In the genomic region with DNA sequence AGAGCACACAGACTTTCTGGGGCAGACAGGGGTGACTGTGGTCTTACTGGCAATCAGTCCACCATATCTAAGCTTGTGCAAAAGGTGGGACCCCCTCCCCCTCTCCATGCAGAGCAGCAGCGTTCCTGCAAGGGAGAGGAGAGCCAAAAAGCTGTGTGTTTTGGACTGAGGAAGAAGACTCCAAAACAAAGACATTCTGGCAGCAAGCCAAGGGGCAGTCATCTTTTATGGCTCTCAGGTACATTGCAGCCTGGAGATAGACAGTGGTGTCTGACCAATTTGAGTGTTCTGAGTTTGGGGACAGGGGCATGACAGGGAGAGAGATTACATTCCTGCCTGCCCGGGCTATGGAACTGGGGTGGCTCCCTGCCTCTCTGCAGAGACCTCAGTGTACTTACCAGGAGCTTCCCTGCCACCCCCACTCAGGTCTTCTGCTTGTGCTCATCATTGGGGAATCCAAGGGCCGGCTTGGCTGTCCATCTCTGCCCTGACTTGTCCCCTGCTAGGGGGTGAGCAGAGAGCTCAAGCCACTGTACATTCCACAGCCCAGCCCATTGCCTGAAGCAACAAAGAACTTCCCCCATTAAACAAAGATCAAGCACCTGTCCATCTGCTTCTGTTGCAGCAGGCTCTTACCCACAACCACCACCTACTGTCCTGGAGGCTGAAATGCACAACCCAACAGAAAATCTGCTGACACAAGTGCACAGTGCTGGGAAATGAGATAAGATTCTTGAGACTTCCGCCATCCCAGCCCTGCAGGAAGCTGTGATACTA, we compare ENCODE assay signal across 1 cellular context.
TF ChIP-seq lines count a peak whose summit lies in the region.

No MANE protein-coding gene starts in this region.

TF ChIP-seq in HepG2, 621 proteins besides CTCF, POLR2A, EP300 and RAD21 (continued from another document):
- TF ChIP-seq, protein P1, sequence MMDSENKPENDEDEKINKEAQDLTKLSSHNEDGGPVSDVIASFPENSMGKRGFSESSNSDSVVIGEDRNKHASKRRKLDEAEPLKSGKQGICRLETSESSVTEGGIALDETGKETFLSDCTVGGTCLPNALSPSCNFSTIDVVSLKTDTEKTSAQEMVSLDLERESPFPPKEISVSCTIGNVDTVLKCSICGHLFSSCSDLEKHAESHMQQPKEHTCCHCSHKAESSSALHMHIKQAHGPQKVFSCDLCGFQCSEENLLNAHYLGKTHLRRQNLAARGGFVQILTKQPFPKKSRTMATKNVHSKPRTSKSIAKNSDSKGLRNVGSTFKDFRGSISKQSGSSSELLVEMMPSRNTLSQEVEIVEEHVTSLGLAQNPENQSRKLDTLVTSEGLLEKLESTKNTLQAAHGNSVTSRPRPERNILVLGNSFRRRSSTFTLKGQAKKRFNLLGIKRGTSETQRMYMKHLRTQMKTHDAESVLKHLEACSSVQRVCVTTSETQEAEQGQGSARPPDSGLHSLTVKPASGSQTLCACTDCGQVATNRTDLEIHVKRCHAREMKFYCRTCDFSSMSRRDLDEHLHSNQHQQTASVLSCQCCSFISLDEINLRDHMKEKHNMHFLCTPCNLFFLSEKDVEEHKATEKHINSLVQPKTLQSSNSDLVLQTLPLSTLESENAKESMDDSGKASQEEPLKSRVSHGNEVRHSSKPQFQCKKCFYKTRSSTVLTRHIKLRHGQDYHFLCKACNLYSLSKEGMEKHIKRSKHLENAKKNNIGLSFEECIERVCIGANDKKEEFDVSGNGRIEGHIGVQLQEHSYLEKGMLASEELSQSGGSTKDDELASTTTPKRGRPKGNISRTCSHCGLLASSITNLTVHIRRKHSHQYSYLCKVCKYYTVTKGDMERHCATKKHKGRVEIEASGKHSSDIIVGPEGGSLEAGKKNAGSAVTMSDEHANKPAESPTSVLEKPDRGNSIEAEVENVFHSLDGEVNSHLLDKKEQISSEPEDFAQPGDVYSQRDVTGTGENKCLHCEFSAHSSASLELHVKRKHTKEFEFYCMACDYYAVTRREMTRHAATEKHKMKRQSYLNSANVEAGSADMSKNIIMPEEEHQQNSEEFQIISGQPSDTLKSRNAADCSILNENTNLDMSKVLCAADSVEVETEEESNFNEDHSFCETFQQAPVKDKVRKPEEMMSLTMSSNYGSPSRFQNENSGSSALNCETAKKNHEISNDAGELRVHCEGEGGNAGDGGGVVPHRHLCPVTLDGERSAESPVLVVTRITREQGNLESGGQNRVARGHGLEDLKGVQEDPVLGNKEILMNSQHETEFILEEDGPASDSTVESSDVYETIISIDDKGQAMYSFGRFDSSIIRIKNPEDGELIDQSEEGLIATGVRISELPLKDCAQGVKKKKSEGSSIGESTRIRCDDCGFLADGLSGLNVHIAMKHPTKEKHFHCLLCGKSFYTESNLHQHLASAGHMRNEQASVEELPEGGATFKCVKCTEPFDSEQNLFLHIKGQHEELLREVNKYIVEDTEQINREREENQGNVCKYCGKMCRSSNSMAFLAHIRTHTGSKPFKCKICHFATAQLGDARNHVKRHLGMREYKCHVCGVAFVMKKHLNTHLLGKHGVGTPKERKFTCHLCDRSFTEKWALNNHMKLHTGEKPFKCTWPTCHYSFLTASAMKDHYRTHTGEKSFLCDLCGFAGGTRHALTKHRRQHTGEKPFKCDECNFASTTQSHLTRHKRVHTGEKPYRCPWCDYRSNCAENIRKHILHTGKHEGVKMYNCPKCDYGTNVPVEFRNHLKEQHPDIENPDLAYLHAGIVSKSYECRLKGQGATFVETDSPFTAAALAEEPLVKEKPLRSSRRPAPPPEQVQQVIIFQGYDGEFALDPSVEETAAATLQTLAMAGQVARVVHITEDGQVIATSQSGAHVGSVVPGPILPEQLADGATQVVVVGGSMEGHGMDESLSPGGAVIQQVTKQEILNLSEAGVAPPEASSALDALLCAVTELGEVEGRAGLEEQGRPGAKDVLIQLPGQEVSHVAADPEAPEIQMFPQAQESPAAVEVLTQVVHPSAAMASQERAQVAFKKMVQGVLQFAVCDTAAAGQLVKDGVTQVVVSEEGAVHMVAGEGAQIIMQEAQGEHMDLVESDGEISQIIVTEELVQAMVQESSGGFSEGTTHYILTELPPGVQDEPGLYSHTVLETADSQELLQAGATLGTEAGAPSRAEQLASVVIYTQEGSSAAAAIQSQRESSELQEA (CRISPR knock-in tag; IDR thresholded peaks at IDR 0.05; ENCODE audit: not compliant biosample characterization), result no peak
- TF ChIP-seq, protein P2, sequence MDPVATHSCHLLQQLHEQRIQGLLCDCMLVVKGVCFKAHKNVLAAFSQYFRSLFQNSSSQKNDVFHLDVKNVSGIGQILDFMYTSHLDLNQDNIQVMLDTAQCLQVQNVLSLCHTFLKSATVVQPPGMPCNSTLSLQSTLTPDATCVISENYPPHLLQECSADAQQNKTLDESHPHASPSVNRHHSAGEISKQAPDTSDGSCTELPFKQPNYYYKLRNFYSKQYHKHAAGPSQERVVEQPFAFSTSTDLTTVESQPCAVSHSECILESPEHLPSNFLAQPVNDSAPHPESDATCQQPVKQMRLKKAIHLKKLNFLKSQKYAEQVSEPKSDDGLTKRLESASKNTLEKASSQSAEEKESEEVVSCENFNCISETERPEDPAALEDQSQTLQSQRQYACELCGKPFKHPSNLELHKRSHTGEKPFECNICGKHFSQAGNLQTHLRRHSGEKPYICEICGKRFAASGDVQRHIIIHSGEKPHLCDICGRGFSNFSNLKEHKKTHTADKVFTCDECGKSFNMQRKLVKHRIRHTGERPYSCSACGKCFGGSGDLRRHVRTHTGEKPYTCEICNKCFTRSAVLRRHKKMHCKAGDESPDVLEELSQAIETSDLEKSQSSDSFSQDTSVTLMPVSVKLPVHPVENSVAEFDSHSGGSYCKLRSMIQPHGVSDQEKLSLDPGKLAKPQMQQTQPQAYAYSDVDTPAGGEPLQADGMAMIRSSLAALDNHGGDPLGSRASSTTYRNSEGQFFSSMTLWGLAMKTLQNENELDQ (CRISPR knock-in tag; IDR thresholded peaks at IDR 0.05; ENCODE audit: borderline replicate concordance), result no peak
- peak; percentile 56; the same call in 1 of the 2 replicates for TF ChIP-seq LCORL (IDR thresholded peaks at IDR 0.05)
- TF ChIP-seq LCORL (CRISPR knock-in tag; IDR thresholded peaks at IDR 0.05), result no peak
- no peak for TF ChIP-seq NKX3-1 (CRISPR knock-in tag; IDR thresholded peaks at IDR 0.05)
- TF ChIP-seq, protein P3, sequence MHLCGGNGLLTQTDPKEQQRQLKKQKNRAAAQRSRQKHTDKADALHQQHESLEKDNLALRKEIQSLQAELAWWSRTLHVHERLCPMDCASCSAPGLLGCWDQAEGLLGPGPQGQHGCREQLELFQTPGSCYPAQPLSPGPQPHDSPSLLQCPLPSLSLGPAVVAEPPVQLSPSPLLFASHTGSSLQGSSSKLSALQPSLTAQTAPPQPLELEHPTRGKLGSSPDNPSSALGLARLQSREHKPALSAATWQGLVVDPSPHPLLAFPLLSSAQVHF (CRISPR knock-in tag; IDR thresholded peaks at IDR 0.05), result no peak
- 0 out of 4 replicates have a peak, but pooled peaks of 1 of the 2 experiments have one; percentile 4 for TF ChIP-seq MAFK (conservative IDR thresholded peaks at IDR 0.05 in 1 of 2, IDR thresholded peaks at IDR 0.05 in 1 of 2; ENCODE audit: low read length in 2 of 2)
- no peak for TF ChIP-seq ZSCAN21 (CRISPR knock-in tag; IDR thresholded peaks at IDR 0.05; ENCODE audit: borderline replicate concordance)
- TF ChIP-seq GFI1 (CRISPR knock-in tag; IDR thresholded peaks at IDR 0.05; ENCODE audit: borderline replicate concordance), result no peak
- no peak for TF ChIP-seq MZF1 (CRISPR knock-in tag; IDR thresholded peaks at IDR 0.05; ENCODE audit: borderline replicate concordance)
- no peak for TF ChIP-seq FOXA1 (IDR thresholded peaks at IDR 0.05)
- no peak for TF ChIP-seq FOXA1 (CRISPR knock-in tag; IDR thresholded peaks at IDR 0.05)
- TF ChIP-seq, protein P4, sequence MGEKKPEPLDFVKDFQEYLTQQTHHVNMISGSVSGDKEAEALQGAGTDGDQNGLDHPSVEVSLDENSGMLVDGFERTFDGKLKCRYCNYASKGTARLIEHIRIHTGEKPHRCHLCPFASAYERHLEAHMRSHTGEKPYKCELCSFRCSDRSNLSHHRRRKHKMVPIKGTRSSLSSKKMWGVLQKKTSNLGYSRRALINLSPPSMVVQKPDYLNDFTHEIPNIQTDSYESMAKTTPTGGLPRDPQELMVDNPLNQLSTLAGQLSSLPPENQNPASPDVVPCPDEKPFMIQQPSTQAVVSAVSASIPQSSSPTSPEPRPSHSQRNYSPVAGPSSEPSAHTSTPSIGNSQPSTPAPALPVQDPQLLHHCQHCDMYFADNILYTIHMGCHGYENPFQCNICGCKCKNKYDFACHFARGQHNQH (CRISPR knock-in tag; IDR thresholded peaks at IDR 0.05), result no peak
- TF ChIP-seq ETV5 (CRISPR knock-in tag; IDR thresholded peaks at IDR 0.05; ENCODE audit: borderline replicate concordance), result no peak
- TF ChIP-seq SIX1 (CRISPR knock-in tag; IDR thresholded peaks at IDR 0.05; ENCODE audit: borderline replicate concordance), result no peak
